Comparison of ENCODE assay signal across 23 cellular contexts in genomic region chr9:38089387-38090165, GRCh38. TPM values are rescaled to one million over a fixed set of nuclear protein-coding genes. Genes with fewer than 3 reads are reported as not detected.
DNase-seq lines count a peak whose midpoint lies in the region; ATAC-seq and TF ChIP-seq lines count a peak whose summit lies in the region.
"Had no signal": no experiment of that assay in that cellular context is flagged by ENCODE, and none has a peak within 500 bp of the region (broad histone marks: within the 10 kb centered on the region; RNA-seq: fewer than 3 reads in every experiment).

No MANE protein-coding gene starts in this region.

- no peak overlapping the region for H2AK5ac ChIP-seq in trophoblast cell (ENCODE audit: low read length)

- H2BK5ac ChIP-seq in trophoblast cell (ENCODE audit: low read depth, low read length, poor library complexity) = no peak overlapping the region

- H4K12ac ChIP-seq in trophoblast cell (ENCODE audit: low read depth, low read length) = no peak overlapping the region

- no peaks in the 10 kb centered on the region for H3K79me1 ChIP-seq in trophoblast cell (ENCODE audit: low read length)

- peak overlapping the region; percentile 2 for H4K91ac ChIP-seq in trophoblast cell (ENCODE audit: low read depth, low read length)

- H3K4ac ChIP-seq in trophoblast cell (ENCODE audit: low read depth, low read length) = no peak overlapping the region

- H2BK120ac ChIP-seq in trophoblast cell (ENCODE audit: insufficient read depth, low read length, poor library complexity) = no peak overlapping the region

- ATAC-seq in omental fat pad (ENCODE audit: low FRiP score) (no peak), left lung (no peak)
- ATAC-seq: A549 had no signal

- H3K27me3 ChIP-seq in H7 (ENCODE audit: control insufficient read depth, insufficient read depth, low read length) (no peaks in the 10 kb centered on the region; the same call in 1 of the 2 replicates), trophoblast cell (ENCODE audit: insufficient read depth, low read length) (no peaks in the 10 kb centered on the region), left lung (no peaks in the 10 kb centered on the region)
- H3K27me3 ChIP-seq: BLaER1, MG63 had no signal

- no peak overlapping the region for H3K27ac Mint-ChIP-seq in HFFc6
- H3K27ac Mint-ChIP-seq: CD4-positive, alpha-beta memory T cell; H9 had no signal

- no peak for TF ChIP-seq CTCF in GM12865 (IDR thresholded peaks at IDR 0.05; ENCODE audit: insufficient read depth, low read depth, low read length, missing control alignments)
- TF ChIP-seq CTCF in coronary artery (IDR thresholded peaks at IDR 0.05) = no peak
- no peak for TF ChIP-seq CTCF in omental fat pad (IDR thresholded peaks at IDR 0.05)
- TF ChIP-seq CTCF in HFFc6 (IDR thresholded peaks at IDR 0.05) = no peak
- no peak for TF ChIP-seq CTCF in left lung (IDR thresholded peaks at IDR 0.05)

- H3K4me1 Mint-ChIP-seq in HFFc6 (ENCODE audit: low read depth) = peaks cover 12% of the 10 kb centered on the region

- peaks cover 0 to 6% of the 10 kb centered on the region in 2 experiments for H3K4me1 ChIP-seq in trophoblast cell (ENCODE audit: control insufficient read depth in 1 of 2, insufficient read depth in 2 of 2, low read length in 2 of 2)
- peaks cover 0 to 10% of the 10 kb centered on the region in 2 donors for H3K4me1 ChIP-seq in left lung
- H3K4me1 ChIP-seq: A549 had no signal

- H3K27ac ChIP-seq in coronary artery (no peak overlapping the region), trophoblast cell (ENCODE audit: low read depth, low read length) (no peak overlapping the region), left lung (no peak overlapping the region)
- H3K27ac ChIP-seq: A549, BLaER1, PC-9, RWPE1 had no signal

- no peak overlapping the region for H2AFZ ChIP-seq in trophoblast cell (ENCODE audit: insufficient read depth, low read length, poor library complexity)
- H2AFZ ChIP-seq: PC-9 had no signal

- no peaks in the 10 kb centered on the region for H3K9me3 Mint-ChIP-seq in HFFc6
- H3K9me3 Mint-ChIP-seq: CD4-positive, alpha-beta memory T cell; H9 had no signal

- no peaks in the 10 kb centered on the region for H3K79me2 ChIP-seq in trophoblast cell (ENCODE audit: control insufficient read depth, insufficient read depth, low read length, poor library complexity)

- H4K8ac ChIP-seq in trophoblast cell (ENCODE audit: low read depth, low read length) = no peak overlapping the region

- no peaks in the 10 kb centered on the region for H3K36me3 Mint-ChIP-seq in HFFc6 (ENCODE audit: low read depth)
- H3K36me3 Mint-ChIP-seq: CD4-positive, alpha-beta memory T cell had no signal

- no CpG with 5 or more reads among the region's 2 CpGs for WGBS in trophoblast cell (ENCODE audit: extremely low coverage, insufficient coverage, insufficient read length)

- H2BK12ac ChIP-seq in trophoblast cell (ENCODE audit: low read length) = peak overlapping the region; percentile 73

- H3K23ac ChIP-seq in trophoblast cell (ENCODE audit: low read length) = no peak overlapping the region

- intact Hi-C loops in left lung (cut with DNase I) = loop anchor here in 1 of 2 donors (10.0 kb wide), 1 partner anchor 175 kb away; no protein-coding TSS in a partner anchor

- peaks cover 2% of the 10 kb centered on the region for H3K27me3 Mint-ChIP-seq in HFFc6 (ENCODE audit: insufficient read depth)

- no peak overlapping the region for H3K4me2 ChIP-seq in trophoblast cell (ENCODE audit: low read length)
- H3K4me2 ChIP-seq: A549, BLaER1, PC-9 had no signal

- H3K18ac ChIP-seq in trophoblast cell (ENCODE audit: low read length) = no peak overlapping the region

- H3K36me3 ChIP-seq in H7 (replicated peaks; ENCODE audit: control insufficient read depth, insufficient read depth, low read length) = no peaks in the 10 kb centered on the region
- no peaks in the 10 kb centered on the region for H3K36me3 ChIP-seq in trophoblast cell (ENCODE audit: control insufficient read depth in 1 of 2, insufficient read depth in 2 of 2, low read length in 2 of 2)
- H3K36me3 ChIP-seq in left lung = no peaks in the 10 kb centered on the region
- H3K36me3 ChIP-seq: BLaER1, MG63 had no signal

- no peaks in the 10 kb centered on the region for H3K9me3 ChIP-seq in trophoblast cell (ENCODE audit: insufficient read depth, low read depth, low read length)
- no peaks in the 10 kb centered on the region for H3K9me3 ChIP-seq in left lung
- H3K9me3 ChIP-seq: A549, BLaER1, MG63 had no signal

- H3K4me3 Mint-ChIP-seq in HFFc6 = no peak overlapping the region
- H3K4me3 Mint-ChIP-seq: CD4-positive, alpha-beta memory T cell; H9 had no signal

- DNase-seq in GM12865 (ENCODE audit: low read depth) (peak; percentile 59), H7 (peak; percentile 38), coronary artery (ENCODE audit: low spot score) (peak; percentile 24), trophoblast cell (no peak), omental fat pad (ENCODE audit: low spot score) (no peak), HFFc6 (no peak), left lung (no peak)
- DNase-seq: CD4-positive, alpha-beta memory T cell; DMS153; EL; H9; Kasumi-1; MG63; NCI-H1048; NCI-H1436; NCI-H1930; NCI-H345; NCI-H524 treated with DMSO at 0.1 percent for 48 hours; PC-9; SIG-M5 had no signal

- H3K14ac ChIP-seq in trophoblast cell (ENCODE audit: low read length) = peak overlapping the region; percentile 45

- H3K4me3 ChIP-seq in GM12865 (ENCODE audit: low read depth, low read length) = no peak overlapping the region
- H3K4me3 ChIP-seq in H7 (ENCODE audit: insufficient read depth, low read depth, low read length) = no peak overlapping the region
- no peak overlapping the region for H3K4me3 ChIP-seq in coronary artery
- no peak overlapping the region for H3K4me3 ChIP-seq in trophoblast cell (ENCODE audit: low read depth, low read length)
- no peak overlapping the region for H3K4me3 ChIP-seq in left lung
- H3K4me3 ChIP-seq: A549, BLaER1, MG63, PC-9 had no signal

- no peak overlapping the region for H3K9ac ChIP-seq in trophoblast cell (ENCODE audit: low read length)
- H3K9ac ChIP-seq: BLaER1 had no signal

RNA-seq across cellular contexts. Expression of gene SHB, which starts 20.5 kb away (rescaled TPM):
- 11.6 and 18.0 TPM in 2 replicates for total RNA-seq in H7 (2014; rRNA removed; shearing (Covaris generic))
- 21.8 and 22.1 TPM in 2 replicates for polyA plus RNA-seq in trophoblast cell (2013)
- total RNA-seq in omental fat pad (10 to 100 TPM; 10.4 to 61.6 (median 20.7) TPM), left lung (10 to 100 TPM; 26.7 to 26.8 TPM)
- total RNA-seq in HFFc6 (2021; fragmentation: NEBNext Ultra II Directional; extraction: Animal tissue kit (Norgen Biotek cat#: 25700)) = 10 to 100 TPM; 26.8 to 29.8 (median 28.6) TPM

Comparison
In these comparisons a context has a peak if more than half of its experiments do, and no peak if none do; other contexts are left out.
1. DNase-seq: peak in GM12865 (single experiment), H7 (single experiment) and coronary artery (single experiment); none in trophoblast cell (0 of 2), omental fat pad (single experiment), HFFc6 (single experiment) and left lung (0 of 2).